ENCODE assay signal across 7 cellular contexts in the genomic region with DNA sequence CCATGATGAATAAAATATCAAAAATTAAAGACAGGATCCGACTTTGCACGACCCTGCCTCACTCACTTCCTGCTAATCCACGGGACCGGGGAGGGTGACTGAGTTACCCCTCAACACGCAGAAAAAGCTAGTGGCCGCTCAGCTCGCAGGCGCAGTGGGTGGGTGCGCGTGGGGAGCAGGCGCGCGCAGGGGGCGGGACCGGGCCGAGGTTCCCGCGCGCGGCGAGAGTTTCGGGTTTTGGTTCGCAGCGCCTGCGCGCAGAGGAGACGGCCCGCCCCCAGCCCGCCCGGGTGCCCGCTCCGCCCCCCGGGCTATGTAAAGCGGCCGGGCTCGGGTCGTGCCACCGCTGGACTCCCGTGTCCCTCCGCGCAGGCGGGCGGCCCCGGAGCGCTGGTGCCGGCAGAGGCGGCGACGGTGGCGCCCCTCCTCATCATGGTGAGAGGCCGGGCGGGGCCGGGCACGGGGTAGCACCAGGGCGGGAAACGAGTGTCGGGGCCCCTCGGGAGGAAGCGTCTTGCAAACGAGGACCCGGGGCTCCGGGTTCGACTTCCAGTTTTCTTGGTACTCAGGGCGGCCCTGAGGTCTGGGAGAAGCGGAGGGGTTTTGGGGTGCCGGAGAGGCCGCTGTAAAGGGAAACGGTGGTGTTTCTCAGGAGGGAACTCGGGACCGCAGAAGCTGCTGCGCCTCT. TPM values are rescaled to one million over a fixed set of nuclear protein-coding genes. Genes with fewer than 3 reads are reported as not detected.
DNase-seq lines count a peak whose midpoint lies in the region; ATAC-seq, FAIRE-seq and TF ChIP-seq lines count a peak whose summit lies in the region.

A gene (plus strand): TSS at position 343 of the 688 bp plus-strand sequence. CDS start 90 bp downstream, at position 433.

- H3K9me3 Mint-ChIP-seq in WTC11 = no peaks in the 10 kb centered on the region

- H3K27me3 ChIP-seq in bronchial epithelial cell (ENCODE audit: control insufficient read depth, insufficient read depth, low read length) = no peaks in the 10 kb centered on the region
- no peaks in the 10 kb centered on the region for H3K27me3 ChIP-seq in spleen (replicated peaks in 1 of 7)

- no peaks in the 10 kb centered on the region for H3K9me3 ChIP-seq in spleen

- H3K4me1 Mint-ChIP-seq in WTC11 = peaks cover 18% of the 10 kb centered on the region

- H3K36me3 ChIP-seq in bronchial epithelial cell (ENCODE audit: control insufficient read depth, insufficient read depth, low read length) = peaks cover 1% of the 10 kb centered on the region
- H3K36me3 ChIP-seq in spleen = peaks cover 0 to 36% (median 11%) of the 10 kb centered on the region in 6 donors

- 0 to 1% (median 0%) methylated on average over 33 to 71 of the region's 71 CpGs for WGBS in spleen, 5 donors

- CTCF ChIA-PET in WTC11 (lab: Charles Lee) = interaction anchor here (1.0 to 2.6 kb wide), 13 partner anchors 9 to 561 kb away, joined by 3 to 14 read pairs (median 5); a partner anchor contains a TSS

- peak within 1 kb of the TSS; percentile 94 for H3K27ac Mint-ChIP-seq in WTC11

- peak within 1 kb of the TSS; percentile 81 to 93 (median 90) for H3K27ac ChIP-seq in spleen

- intact Hi-C loops in spleen (cut with DNase I; ENCODE audit: low total_unique reads) = loop anchor here (10.0 kb wide), 1 partner anchor 48 kb away; a partner anchor contains a TSS

- POLR2A ChIA-PET in WTC11 (lab: Charles Lee) = interaction anchor here (0.6 to 2.6 kb wide), 9 partner anchors 9 to 182 kb away, joined by 3 to 7 read pairs (median 4); a partner anchor contains a TSS

- peaks cover 3% of the 10 kb centered on the region; the same call in 1 of the 2 replicates for H3K36me3 Mint-ChIP-seq in WTC11

- peaks cover 9% of the 10 kb centered on the region for H3K27me3 Mint-ChIP-seq in WTC11 (ENCODE audit: low read depth)

- ATAC-seq in HG03103 (IDR thresholded peaks at IDR 0.05; ENCODE audit: low read depth, unreplicated experiment) = peak; percentile 58
- peak; percentile 27 for ATAC-seq in WTC11

- FAIRE-seq in bronchial epithelial cell (lab: Jason Lieb, UNC) = no peak

- DNase-seq in NCI-H226 (peak; percentile 81), WTC11 (ENCODE audit: low spot score) (peak; percentile 85), bronchial epithelial cell (ENCODE audit: low read depth) (peak; percentile 56), inferior parietal cortex (ENCODE audit: extremely low spot score) (peak; percentile 90), spleen (peak; percentile 96)

- TF ChIP-seq POLR2A in GM18526 (IDR thresholded peaks at IDR 0.05; ENCODE audit: extremely low read depth, insufficient read length) = peak; percentile 87
- TF ChIP-seq POLR2A in spleen (IDR thresholded peaks at IDR 0.05) = peak in 2 of 3 donors; percentile 27 to 59

- peak within 1 kb of the TSS; percentile 84 for H3K4me3 Mint-ChIP-seq in WTC11

- peaks cover 13 to 69% (median 54%) of the 10 kb centered on the region in 6 donors for H3K4me1 ChIP-seq in spleen

- H3K4me3 ChIP-seq in bronchial epithelial cell (ENCODE audit: low read depth, low read length) = peak within 1 kb of the TSS; percentile 76
- H3K4me3 ChIP-seq in spleen = peak within 1 kb of the TSS; percentile 75 to 95 (median 88)

- TF ChIP-seq CTCF in WTC11 (IDR thresholded peaks at IDR 0.05) (no peak), bronchial epithelial cell (IDR thresholded peaks at IDR 0.05; ENCODE audit: insufficient read depth, low read length, severe bottlenecking) (no peak), spleen (IDR thresholded peaks at IDR 0.05 in 8 of 11, conservative IDR thresholded peaks at IDR 0.05 in 3 of 11) (peak in 4 of 11 experiments; percentile 6 to 49 (median 36))

TF ChIP-seq in WTC11, 78 proteins besides CTCF, POLR2A, EP300 and RAD21 (continues in another document):
- TF ChIP-seq JUN (CRISPR knock-in tag; IDR thresholded peaks at IDR 0.05) (no peak; the same call in 1 of the 2 replicates), GTF2I (CRISPR knock-in tag; conservative IDR thresholded peaks at IDR 0.05) (no peak), SOX15 (CRISPR knock-in tag; IDR thresholded peaks at IDR 0.05) (no peak), ZNF396 (CRISPR knock-in tag; IDR thresholded peaks at IDR 0.05; ENCODE audit: borderline replicate concordance) (no peak), TEAD1 (CRISPR knock-in tag; IDR thresholded peaks at IDR 0.05) (0 out of 2 replicates have a peak, but pooled peaks have one; percentile 24), TCF7 (CRISPR knock-in tag; IDR thresholded peaks at IDR 0.05; ENCODE audit: low read depth) (no peak), EMX1 (CRISPR knock-in tag; IDR thresholded peaks at IDR 0.05) (no peak), NFE2L1 (CRISPR knock-in tag; IDR thresholded peaks at IDR 0.05) (no peak), CREM (CRISPR knock-in tag; IDR thresholded peaks at IDR 0.05) (no peak), JAZF1 (CRISPR knock-in tag; IDR thresholded peaks at IDR 0.05) (no peak), SMAD4 (CRISPR knock-in tag; IDR thresholded peaks at IDR 0.05) (no peak), OVOL2 (CRISPR knock-in tag; IDR thresholded peaks at IDR 0.05; ENCODE audit: borderline replicate concordance) (no peak), FOXP1 (CRISPR knock-in tag; IDR thresholded peaks at IDR 0.05; ENCODE audit: borderline replicate concordance) (peak; percentile 64), ZNF219 (CRISPR knock-in tag; IDR thresholded peaks at IDR 0.05; ENCODE audit: borderline replicate concordance) (no peak), RELA (CRISPR knock-in tag; IDR thresholded peaks at IDR 0.05; ENCODE audit: borderline replicate concordance) (no peak), CREB1 (CRISPR knock-in tag; IDR thresholded peaks at IDR 0.05) (no peak)
- TF ChIP-seq, protein P1, sequence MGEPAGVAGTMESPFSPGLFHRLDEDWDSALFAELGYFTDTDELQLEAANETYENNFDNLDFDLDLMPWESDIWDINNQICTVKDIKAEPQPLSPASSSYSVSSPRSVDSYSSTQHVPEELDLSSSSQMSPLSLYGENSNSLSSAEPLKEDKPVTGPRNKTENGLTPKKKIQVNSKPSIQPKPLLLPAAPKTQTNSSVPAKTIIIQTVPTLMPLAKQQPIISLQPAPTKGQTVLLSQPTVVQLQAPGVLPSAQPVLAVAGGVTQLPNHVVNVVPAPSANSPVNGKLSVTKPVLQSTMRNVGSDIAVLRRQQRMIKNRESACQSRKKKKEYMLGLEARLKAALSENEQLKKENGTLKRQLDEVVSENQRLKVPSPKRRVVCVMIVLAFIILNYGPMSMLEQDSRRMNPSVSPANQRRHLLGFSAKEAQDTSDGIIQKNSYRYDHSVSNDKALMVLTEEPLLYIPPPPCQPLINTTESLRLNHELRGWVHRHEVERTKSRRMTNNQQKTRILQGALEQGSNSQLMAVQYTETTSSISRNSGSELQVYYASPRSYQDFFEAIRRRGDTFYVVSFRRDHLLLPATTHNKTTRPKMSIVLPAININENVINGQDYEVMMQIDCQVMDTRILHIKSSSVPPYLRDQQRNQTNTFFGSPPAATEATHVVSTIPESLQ (CRISPR knock-in tag; IDR thresholded peaks at IDR 0.05) = no peak
- TF ChIP-seq, protein P2, sequence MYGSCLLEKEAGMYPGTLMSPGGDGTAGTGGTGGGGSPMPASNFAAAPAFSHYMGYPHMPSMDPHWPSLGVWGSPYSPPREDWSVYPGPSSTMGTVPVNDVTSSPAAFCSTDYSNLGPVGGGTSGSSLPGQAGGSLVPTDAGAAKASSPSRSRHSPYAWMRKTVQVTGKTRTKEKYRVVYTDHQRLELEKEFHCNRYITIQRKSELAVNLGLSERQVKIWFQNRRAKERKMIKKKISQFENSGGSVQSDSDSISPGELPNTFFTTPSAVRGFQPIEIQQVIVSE (CRISPR knock-in tag; IDR thresholded peaks at IDR 0.05; ENCODE audit: borderline replicate concordance) = no peak
- TF ChIP-seq, protein P3, sequence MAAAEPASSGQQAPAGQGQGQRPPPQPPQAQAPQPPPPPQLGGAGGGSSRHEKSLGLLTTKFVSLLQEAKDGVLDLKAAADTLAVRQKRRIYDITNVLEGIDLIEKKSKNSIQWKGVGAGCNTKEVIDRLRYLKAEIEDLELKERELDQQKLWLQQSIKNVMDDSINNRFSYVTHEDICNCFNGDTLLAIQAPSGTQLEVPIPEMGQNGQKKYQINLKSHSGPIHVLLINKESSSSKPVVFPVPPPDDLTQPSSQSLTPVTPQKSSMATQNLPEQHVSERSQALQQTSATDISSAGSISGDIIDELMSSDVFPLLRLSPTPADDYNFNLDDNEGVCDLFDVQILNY (CRISPR knock-in tag; IDR thresholded peaks at IDR 0.05) = peak; percentile 70; the same call in 1 of the 2 replicates
- TF ChIP-seq, protein P4, sequence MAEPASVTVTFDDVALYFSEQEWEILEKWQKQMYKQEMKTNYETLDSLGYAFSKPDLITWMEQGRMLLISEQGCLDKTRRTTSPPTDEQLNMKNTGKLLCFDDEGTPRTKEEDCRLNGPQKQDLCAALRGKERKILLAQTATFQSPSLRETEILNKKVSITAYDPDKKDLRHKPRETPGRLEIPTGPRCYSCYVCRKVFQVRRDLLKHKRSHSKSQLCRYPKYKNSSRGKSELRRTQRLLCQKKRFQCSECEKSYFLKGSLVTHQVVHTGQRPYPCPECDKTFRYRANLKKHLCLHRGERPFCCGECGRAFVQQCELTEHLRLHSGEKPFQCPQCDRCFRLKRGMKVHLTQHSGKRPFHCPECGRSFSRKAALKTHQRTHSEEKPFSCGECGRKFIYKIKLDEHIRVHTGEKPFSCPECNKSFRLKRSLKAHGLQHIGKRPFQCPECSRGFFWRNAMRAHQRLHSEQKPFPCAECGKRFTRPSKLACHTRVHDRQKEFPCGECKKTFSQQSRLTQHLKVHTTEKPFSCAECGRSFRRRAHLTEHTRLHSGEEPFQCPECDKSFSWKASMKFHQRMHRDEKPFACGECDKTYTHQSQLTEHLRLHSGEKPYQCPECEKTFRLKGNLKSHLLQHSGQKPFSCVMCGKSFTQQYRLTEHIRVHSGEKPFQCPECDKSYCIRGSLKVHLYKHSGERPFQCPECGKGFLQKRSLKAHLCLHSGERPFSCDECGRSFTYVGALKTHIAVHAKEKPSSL (CRISPR knock-in tag; conservative IDR thresholded peaks at IDR 0.05) = no peak
- TF ChIP-seq, protein P5, sequence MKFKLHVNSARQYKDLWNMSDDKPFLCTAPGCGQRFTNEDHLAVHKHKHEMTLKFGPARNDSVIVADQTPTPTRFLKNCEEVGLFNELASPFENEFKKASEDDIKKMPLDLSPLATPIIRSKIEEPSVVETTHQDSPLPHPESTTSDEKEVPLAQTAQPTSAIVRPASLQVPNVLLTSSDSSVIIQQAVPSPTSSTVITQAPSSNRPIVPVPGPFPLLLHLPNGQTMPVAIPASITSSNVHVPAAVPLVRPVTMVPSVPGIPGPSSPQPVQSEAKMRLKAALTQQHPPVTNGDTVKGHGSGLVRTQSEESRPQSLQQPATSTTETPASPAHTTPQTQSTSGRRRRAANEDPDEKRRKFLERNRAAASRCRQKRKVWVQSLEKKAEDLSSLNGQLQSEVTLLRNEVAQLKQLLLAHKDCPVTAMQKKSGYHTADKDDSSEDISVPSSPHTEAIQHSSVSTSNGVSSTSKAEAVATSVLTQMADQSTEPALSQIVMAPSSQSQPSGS (CRISPR knock-in tag; IDR thresholded peaks at IDR 0.05; ENCODE audit: borderline replicate concordance, low read depth) = no peak

RNA-seq across cellular contexts. Expression of the gene that starts here (rescaled TPM):
- 52.5 to 54.2 TPM (median 53.9 TPM) in 3 replicates for total RNA-seq in WTC11 (2021)
- 16.3 and 32.4 TPM in 2 replicates for total RNA-seq in bronchial epithelial cell
- total RNA-seq in spleen = 10 to 100 TPM; 29.2 to 49.8 (median 44.2) TPM
- 10 to 100 TPM; 22.3 to 41.6 (median 25.9) TPM for polyA plus RNA-seq in spleen

Comparison
In these comparisons a context has a peak if more than half of its experiments do, and no peak if none do; other contexts are left out.
1. Peak in every context shown above with its lines: DNase-seq, ATAC-seq, H3K4me3 ChIP-seq and H3K27ac ChIP-seq.